23 cellular contexts compared by ENCODE assay signal in genomic region chr11:67689178-67689577, GRCh38. TPM values are rescaled to one million over a fixed set of nuclear protein-coding genes. Genes with fewer than 3 reads are reported as not detected.
DNase-seq lines count a peak whose midpoint lies in the region; ATAC-seq, FAIRE-seq and TF ChIP-seq lines count a peak whose summit lies in the region.
"Had no signal": no experiment of that assay in that cellular context is flagged by ENCODE, and none has a peak within 500 bp of the region (broad histone marks: within the 10 kb centered on the region; RNA-seq: fewer than 3 reads in every experiment).

No MANE protein-coding gene starts in this region.

- H3K79me2 ChIP-seq in K562 (ENCODE audit: control insufficient read depth, insufficient read depth, low read length), result no peaks in the 10 kb centered on the region

- no peaks in the 10 kb centered on the region for H4K20me1 ChIP-seq in K562 (replicated peaks; ENCODE audit: control insufficient read depth, insufficient read depth, low read length)

- peaks cover 11 to 12% of the 10 kb centered on the region in 2 experiments; a peak in 4 of 5 replicates for H3K27me3 ChIP-seq in K562 (ENCODE audit: control insufficient read depth in 2 of 2, insufficient read depth in 2 of 2, low read length in 2 of 2)

- H3K9ac ChIP-seq in K562 (ENCODE audit: insufficient read depth in 1 of 2, low read depth in 2 of 2, low read length in 2 of 2), result no peak overlapping the region

- no peak for TF ChIP-seq RAD21 in K562 (CRISPR knock-in tag; conservative IDR thresholded peaks at IDR 0.05 in 1 of 2, IDR thresholded peaks at IDR 0.05 in 1 of 2)

- DNase-seq in activated CD8-positive, alpha-beta T cell treated with anti-CD3 and anti-CD28 coated beads for 36 hours, result peak; percentile 16
- no peak for DNase-seq in activated CD8-positive, alpha-beta T cell treated with anti-CD3 and anti-CD28 coated beads, Interleukin-2, amount 10 ng/mL, durations not matched to agents 7 days and 5 days
- no peak for DNase-seq in stimulated activated naive CD8-positive, alpha-beta T cell treated with anti-CD3 and anti-CD28 coated beads, Interleukin-15, Interleukin-2, amounts not matched to agents 100 U/mL and 50 U/mL, for 24 hours
- no peak for DNase-seq in K562 (ENCODE audit: extremely low read depth in 1 of 4, low spot score in 3 of 4)
- no peak for DNase-seq in NCI-H1092 (lab: John Stamatoyannopoulos, UW)
- DNase-seq: AML-193; CD4-positive, alpha-beta T cell; GDM1; GOT3; H7; IMR-90 had no signal

- H3K27me3 Mint-ChIP-seq in activated CD8-positive, alpha-beta T cell treated with anti-CD3 and anti-CD28 coated beads for 36 hours, result peaks cover 14% of the 10 kb centered on the region
- H3K27me3 Mint-ChIP-seq in activated CD8-positive, alpha-beta T cell treated with anti-CD3 and anti-CD28 coated beads, Interleukin-2, amount 10 ng/mL, durations not matched to agents 7 days and 5 days (ENCODE audit: low read depth), result peaks cover 22% of the 10 kb centered on the region
- H3K27me3 Mint-ChIP-seq in stimulated activated naive CD8-positive, alpha-beta T cell treated with anti-CD3 and anti-CD28 coated beads, Interleukin-15, Interleukin-2, amounts not matched to agents 100 ng/mL and 50 ng/mL, for 24 hours, result peaks cover 16% of the 10 kb centered on the region

- no peaks in the 10 kb centered on the region; a peak in 1 of 5 replicates for H3K4me1 ChIP-seq in K562 (replicated peaks in 1 of 2; ENCODE audit: control insufficient read depth in 2 of 2, insufficient read depth in 2 of 2, low read length in 2 of 2)
- H3K4me1 ChIP-seq: A549 had no signal

- peak; percentile 53 for ATAC-seq in activated CD8-positive, alpha-beta T cell treated with anti-CD3 and anti-CD28 coated beads for 36 hours
- ATAC-seq in activated CD8-positive, alpha-beta T cell treated with anti-CD3 and anti-CD28 coated beads, Interleukin-2, amount 10 ng/mL, durations not matched to agents 7 days and 5 days, result no peak
- no peak for ATAC-seq in stimulated activated naive CD8-positive, alpha-beta T cell treated with anti-CD3 and anti-CD28 coated beads, Interleukin-15, Interleukin-2, amounts not matched to agents 100 U/mL and 50 U/mL, for 24 hours
- ATAC-seq in K562 (no peak), GM18870 (IDR thresholded peaks at IDR 0.05; ENCODE audit: unreplicated experiment) (no peak)
- ATAC-seq: A549 had no signal

- H3K27ac ChIP-seq in K562 (ENCODE audit: extremely low read depth, low read depth, low read length), result no peak overlapping the region
- H3K27ac ChIP-seq: 22Rv1, A549, C4-2B had no signal

- H3K36me3 ChIP-seq in K562 (ENCODE audit: control insufficient read depth, insufficient read depth, low read length), result no peaks in the 10 kb centered on the region

- no peak overlapping the region for H2AFZ ChIP-seq in K562 (ENCODE audit: low read depth, low read length)

- 0% methylated on average over 4 of the region's 4 CpGs for WGBS in K562 (ENCODE audit: insufficient coverage, low coverage, missing lambda C conversion rate)

- H3K27ac Mint-ChIP-seq in activated CD8-positive, alpha-beta T cell treated with anti-CD3 and anti-CD28 coated beads for 36 hours, result peak overlapping the region; percentile 3
- no peak overlapping the region for H3K27ac Mint-ChIP-seq in activated CD8-positive, alpha-beta T cell treated with anti-CD3 and anti-CD28 coated beads, Interleukin-2, amount 10 ng/mL, durations not matched to agents 7 days and 5 days
- H3K27ac Mint-ChIP-seq in stimulated activated naive CD8-positive, alpha-beta T cell treated with anti-CD3 and anti-CD28 coated beads, Interleukin-15, Interleukin-2, amounts not matched to agents 100 ng/mL and 50 ng/mL, for 24 hours, result peak overlapping the region; percentile 36
- H3K27ac Mint-ChIP-seq: CD4-positive, alpha-beta T cell had no signal

- H3K36me3 Mint-ChIP-seq in activated CD8-positive, alpha-beta T cell treated with anti-CD3 and anti-CD28 coated beads for 36 hours (ENCODE audit: low read depth), result no peaks in the 10 kb centered on the region
- no peaks in the 10 kb centered on the region for H3K36me3 Mint-ChIP-seq in activated CD8-positive, alpha-beta T cell treated with anti-CD3 and anti-CD28 coated beads, Interleukin-2, amount 10 ng/mL, durations not matched to agents 7 days and 5 days (ENCODE audit: low read depth)
- H3K36me3 Mint-ChIP-seq in stimulated activated naive CD8-positive, alpha-beta T cell treated with anti-CD3 and anti-CD28 coated beads, Interleukin-15, Interleukin-2, amounts not matched to agents 100 ng/mL and 50 ng/mL, for 24 hours (ENCODE audit: low read depth), result no peaks in the 10 kb centered on the region

- TF ChIP-seq POLR2A in K562 (conservative IDR thresholded peaks at IDR 0.05), result no peak

- no TSS peak for BruUV-seq in K562 (replicated peaks; lab: Mats Ljungman, UMichigan)

- no peak overlapping the region for H3K4me3 Mint-ChIP-seq in activated CD8-positive, alpha-beta T cell treated with anti-CD3 and anti-CD28 coated beads for 36 hours
- no peak overlapping the region for H3K4me3 Mint-ChIP-seq in activated CD8-positive, alpha-beta T cell treated with anti-CD3 and anti-CD28 coated beads, Interleukin-2, amount 10 ng/mL, durations not matched to agents 7 days and 5 days
- no peak overlapping the region for H3K4me3 Mint-ChIP-seq in stimulated activated naive CD8-positive, alpha-beta T cell treated with anti-CD3 and anti-CD28 coated beads, Interleukin-15, Interleukin-2, amounts not matched to agents 100 ng/mL and 50 ng/mL, for 24 hours
- H3K4me3 Mint-ChIP-seq: CD4-positive, alpha-beta T cell had no signal

- TF ChIP-seq CTCF in activated CD8-positive, alpha-beta T cell treated with anti-CD3 and anti-CD28 coated beads for 36 hours (IDR thresholded peaks at IDR 0.05), result no peak
- no peak for TF ChIP-seq CTCF in K562 (IDR thresholded peaks at IDR 0.05 in 2 of 3, conservative IDR thresholded peaks at IDR 0.05 in 1 of 3; ENCODE audit: insufficient read depth in 2 of 3, low read depth in 1 of 3, low read length in 3 of 3)

- H3K4me3 ChIP-seq in K562, result no peak overlapping the region
- H3K4me3 ChIP-seq: A549 had no signal

- FAIRE-seq in K562 (lab: Jason Lieb, UNC), result no peak
- FAIRE-seq: A549, D721Med, GM12892, GM18507 had no signal

- H3K9me1 ChIP-seq in K562 (ENCODE audit: control insufficient read depth, insufficient read depth, low read length), result no peaks in the 10 kb centered on the region

- CTCF ChIA-PET in activated CD8-positive, alpha-beta T cell treated with anti-CD3 and anti-CD28 coated beads for 36 hours (lab: Charles Lee), result no interaction called here
- CTCF ChIA-PET in activated CD8-positive, alpha-beta T cell treated with anti-CD3 and anti-CD28 coated beads, Interleukin-2, amount 10 ng/mL, durations not matched to agents 7 days and 5 days (lab: Charles Lee), result no interaction called here
- CTCF ChIA-PET in K562 (lab: Yijun Ruan, JAX; ENCODE audit: low intra/inter-chr PET ratio), result no interaction called here

- H3K9me3 ChIP-seq in K562 (replicated peaks; ENCODE audit: control insufficient read depth, insufficient read depth, low read depth, low read length), result no peaks in the 10 kb centered on the region
- H3K9me3 ChIP-seq: A549, Caco-2 had no signal

- TF ChIP-seq EP300 in K562 (IDR thresholded peaks at IDR 0.05; ENCODE audit: low read length), result no peak

- in situ Hi-C loops in K562 (cut with MboI), result no loop called here

- H3K4me1 Mint-ChIP-seq in activated CD8-positive, alpha-beta T cell treated with anti-CD3 and anti-CD28 coated beads for 36 hours (ENCODE audit: low read depth), result peaks cover 14% of the 10 kb centered on the region
- H3K4me1 Mint-ChIP-seq in activated CD8-positive, alpha-beta T cell treated with anti-CD3 and anti-CD28 coated beads, Interleukin-2, amount 10 ng/mL, durations not matched to agents 7 days and 5 days (ENCODE audit: low read depth), result peaks cover 11% of the 10 kb centered on the region
- peaks cover 3% of the 10 kb centered on the region for H3K4me1 Mint-ChIP-seq in stimulated activated naive CD8-positive, alpha-beta T cell treated with anti-CD3 and anti-CD28 coated beads, Interleukin-15, Interleukin-2, amounts not matched to agents 100 ng/mL and 50 ng/mL, for 24 hours (ENCODE audit: low read depth)

- POLR2A ChIA-PET in activated CD8-positive, alpha-beta T cell treated with anti-CD3 and anti-CD28 coated beads for 36 hours (lab: Charles Lee), result no interaction called here
- POLR2A ChIA-PET in activated CD8-positive, alpha-beta T cell treated with anti-CD3 and anti-CD28 coated beads, Interleukin-2, amount 10 ng/mL, durations not matched to agents 7 days and 5 days (lab: Charles Lee), result no interaction called here
- POLR2A ChIA-PET in K562 (lab: Yijun Ruan, JAX), result no interaction called here

- H3K9me3 Mint-ChIP-seq in activated CD8-positive, alpha-beta T cell treated with anti-CD3 and anti-CD28 coated beads for 36 hours, result no peaks in the 10 kb centered on the region
- no peaks in the 10 kb centered on the region for H3K9me3 Mint-ChIP-seq in activated CD8-positive, alpha-beta T cell treated with anti-CD3 and anti-CD28 coated beads, Interleukin-2, amount 10 ng/mL, durations not matched to agents 7 days and 5 days (ENCODE audit: insufficient read depth)
- H3K9me3 Mint-ChIP-seq in stimulated activated naive CD8-positive, alpha-beta T cell treated with anti-CD3 and anti-CD28 coated beads, Interleukin-15, Interleukin-2, amounts not matched to agents 100 ng/mL and 50 ng/mL, for 24 hours, result no peaks in the 10 kb centered on the region
- H3K9me3 Mint-ChIP-seq: CD4-positive, alpha-beta T cell had no signal

- H3K4me2 ChIP-seq in K562 (ENCODE audit: insufficient read depth, low read length), result no peak overlapping the region
- H3K4me2 ChIP-seq: A549 had no signal

- intact Hi-C loops in activated CD8-positive, alpha-beta T cell treated with anti-CD3 and anti-CD28 coated beads for 36 hours (cut with micrococcal nuclease), result no loop called here
- intact Hi-C loops in K562 (cut with micrococcal nuclease), result no loop called here

RNA-seq across cellular contexts. Expression of gene ALDH3B2, which starts 14.8 kb away (rescaled TPM):
- total RNA-seq in activated CD8-positive, alpha-beta T cell treated with anti-CD3 and anti-CD28 coated beads for 36 hours, result not detected
- not detected for total RNA-seq in activated CD8-positive, alpha-beta T cell treated with anti-CD3 and anti-CD28 coated beads, Interleukin-2, amount 10 ng/mL, durations not matched to agents 7 days and 5 days
- total RNA-seq in K562 (2011; cell fraction: chromatin; rRNA removed; ENCODE audit: low replicate concordance), result not detected in 2 replicates
- total RNA-seq in K562 (2011; cell fraction: nucleolus; rRNA removed), result not detected in 2 replicates
- total RNA-seq in K562 (2011; cell fraction: nucleoplasm; rRNA removed), result not detected in 2 replicates
- total RNA-seq in K562 (2014; rRNA removed), result not detected in 2 replicates
- not detected in 2 replicates for total RNA-seq in K562 (2014; rRNA removed; fragmentation: Illumina TruSeq; extraction: Trizol)
- not detected in 2 replicates for total RNA-seq in K562 (2015; rRNA removed; fragmentation: Illumina TruSeq; extraction: Trizol)
- total RNA-seq in K562 (2021), result not detected in 2 replicates
- polyA plus RNA-seq in K562 (2011; rRNA removed), result not detected in 2 replicates
- polyA plus RNA-seq in K562 (2011; cell fraction: cytosol; rRNA removed), result not detected in 2 replicates
- polyA plus RNA-seq in K562 (2011; cell fraction: nucleus; rRNA removed), result not detected in 2 replicates
- not detected in 2 replicates for polyA plus RNA-seq in K562 (2012)
- not detected in 2 replicates for polyA plus RNA-seq in K562 (2014; fragmentation: Illumina TruSeq; extraction: Trizol)
- not detected for polyA plus RNA-seq in K562 (2014; fragmentation: Nextera tagmentation; extraction: Ambion mirVana)
- polyA plus RNA-seq in K562 (2014; rRNA removed), result not detected in 2 replicates
- polyA minus RNA-seq in K562 (2011; rRNA and poly(A)+ RNA removed), result not detected in 2 replicates
- polyA minus RNA-seq in K562 (2011; cell fraction: cytosol; rRNA and poly(A)+ RNA removed), result not detected in 2 replicates
- not detected in 2 replicates for polyA minus RNA-seq in K562 (2011; cell fraction: nucleus; rRNA and poly(A)+ RNA removed)
- total RNA-seq: CD4-positive, alpha-beta T cell; H7; HT-29; IMR-90 had no signal
- polyA plus RNA-seq: A549, BJ, IMR-90 had no signal

RNA-seq across cellular contexts. Expression of gene ACY3, which starts 38.6 kb away (rescaled TPM):
- total RNA-seq in activated CD8-positive, alpha-beta T cell treated with anti-CD3 and anti-CD28 coated beads for 36 hours, result under 1 TPM; 0.31 to 0.61 TPM
- under 1 TPM; 0.61 to 0.73 TPM for total RNA-seq in activated CD8-positive, alpha-beta T cell treated with anti-CD3 and anti-CD28 coated beads, Interleukin-2, amount 10 ng/mL, durations not matched to agents 7 days and 5 days
- not detected in 2 replicates for total RNA-seq in K562 (2011; cell fraction: chromatin; rRNA removed; ENCODE audit: low replicate concordance)
- not detected in 2 replicates for total RNA-seq in K562 (2011; cell fraction: nucleolus; rRNA removed)
- total RNA-seq in K562 (2011; cell fraction: nucleoplasm; rRNA removed), result not detected in 2 replicates
- total RNA-seq in K562 (2014; rRNA removed) (not detected in 2 replicates), K562 (2014; rRNA removed; fragmentation: Illumina TruSeq; extraction: Trizol) (not detected in 2 replicates), K562 (2015; rRNA removed; fragmentation: Illumina TruSeq; extraction: Trizol) (not detected in 2 replicates), K562 (2021) (not detected in 2 replicates)
- polyA plus RNA-seq in K562 (2011; rRNA removed) (not detected in 2 replicates), K562 (2014; fragmentation: Illumina TruSeq; extraction: Trizol) (not detected in 2 replicates), K562 (2014; fragmentation: Nextera tagmentation; extraction: Ambion mirVana) (not detected), K562 (2014; rRNA removed) (not detected in 2 replicates)
- not detected in 2 replicates for polyA plus RNA-seq in K562 (2011; cell fraction: cytosol; rRNA removed)
- not detected in 2 replicates for polyA plus RNA-seq in K562 (2011; cell fraction: nucleus; rRNA removed)
- not detected in 2 replicates for polyA plus RNA-seq in K562 (2012)
- not detected in 2 replicates for polyA minus RNA-seq in K562 (2011; rRNA and poly(A)+ RNA removed)
- not detected in 2 replicates for polyA minus RNA-seq in K562 (2011; cell fraction: cytosol; rRNA and poly(A)+ RNA removed)
- polyA minus RNA-seq in K562 (2011; cell fraction: nucleus; rRNA and poly(A)+ RNA removed), result not detected in 2 replicates
- total RNA-seq: Daoy, H7, IMR-90 had no signal
- polyA plus RNA-seq: BJ, IMR-90 had no signal

RNA-seq across cellular contexts. Expression of gene TBX10, which starts 49.6 kb away (rescaled TPM):
- total RNA-seq in activated CD8-positive, alpha-beta T cell treated with anti-CD3 and anti-CD28 coated beads for 36 hours, result not detected
- not detected for total RNA-seq in activated CD8-positive, alpha-beta T cell treated with anti-CD3 and anti-CD28 coated beads, Interleukin-2, amount 10 ng/mL, durations not matched to agents 7 days and 5 days
- total RNA-seq in K562 (2011; cell fraction: chromatin; rRNA removed; ENCODE audit: low replicate concordance), result not detected in 2 replicates
- total RNA-seq in K562 (2011; cell fraction: nucleolus; rRNA removed), result not detected in 2 replicates
- not detected in 2 replicates for total RNA-seq in K562 (2011; cell fraction: nucleoplasm; rRNA removed)
- total RNA-seq in K562 (2014; rRNA removed) (not detected in 2 replicates), K562 (2014; rRNA removed; fragmentation: Illumina TruSeq; extraction: Trizol) (not detected in 2 replicates), K562 (2015; rRNA removed; fragmentation: Illumina TruSeq; extraction: Trizol) (not detected in 2 replicates), K562 (2021) (not detected in 2 replicates)
- polyA plus RNA-seq in K562 (2011; rRNA removed) (not detected in 2 replicates), K562 (2014; fragmentation: Illumina TruSeq; extraction: Trizol) (not detected in 2 replicates), K562 (2014; fragmentation: Nextera tagmentation; extraction: Ambion mirVana) (not detected), K562 (2014; rRNA removed) (not detected in 2 replicates)
- polyA plus RNA-seq in K562 (2011; cell fraction: cytosol; rRNA removed), result not detected in 2 replicates
- polyA plus RNA-seq in K562 (2011; cell fraction: nucleus; rRNA removed), result not detected in 2 replicates
- polyA plus RNA-seq in K562 (2012), result 0.14 and 0.18 TPM in 2 replicates
- polyA minus RNA-seq in K562 (2011; rRNA and poly(A)+ RNA removed), result not detected in 2 replicates
- not detected in 2 replicates for polyA minus RNA-seq in K562 (2011; cell fraction: cytosol; rRNA and poly(A)+ RNA removed)
- polyA minus RNA-seq in K562 (2011; cell fraction: nucleus; rRNA and poly(A)+ RNA removed), result not detected in 2 replicates
- total RNA-seq: Caco-2; CD4-positive, alpha-beta T cell; Daoy; H7; IMR-90 had no signal
- polyA plus RNA-seq: A549, BJ, IMR-90 had no signal

RNA-seq across cellular contexts. Expression of gene NUDT8, which starts 59.4 kb away (rescaled TPM):
- total RNA-seq in activated CD8-positive, alpha-beta T cell treated with anti-CD3 and anti-CD28 coated beads for 36 hours, result 10 to 100 TPM; 35.5 to 39.5 TPM
- total RNA-seq in activated CD8-positive, alpha-beta T cell treated with anti-CD3 and anti-CD28 coated beads, Interleukin-2, amount 10 ng/mL, durations not matched to agents 7 days and 5 days, result 10 to 100 TPM; 18.6 to 20.1 TPM
- 2.8 and 15.1 TPM in 2 replicates for total RNA-seq in K562 (2011; cell fraction: chromatin; rRNA removed; ENCODE audit: low replicate concordance)
- 22.0 and 23.0 TPM in 2 replicates for total RNA-seq in K562 (2011; cell fraction: nucleolus; rRNA removed)
- total RNA-seq in K562 (2011; cell fraction: nucleoplasm; rRNA removed), result 9.8 and 13.5 TPM in 2 replicates
- total RNA-seq in K562 (2014; rRNA removed) (23.8 and 36.3 TPM in 2 replicates), K562 (2014; rRNA removed; fragmentation: Illumina TruSeq; extraction: Trizol) (1.5 and 2.0 TPM in 2 replicates), K562 (2015; rRNA removed; fragmentation: Illumina TruSeq; extraction: Trizol) (6.2 and 6.6 TPM in 2 replicates), K562 (2021) (26.7 and 27.8 TPM in 2 replicates)
- polyA plus RNA-seq in K562 (2011; rRNA removed) (4.3 and 6.2 TPM in 2 replicates), K562 (2014; fragmentation: Illumina TruSeq; extraction: Trizol) (5.0 and 14.0 TPM in 2 replicates), K562 (2014; fragmentation: Nextera tagmentation; extraction: Ambion mirVana) (under 1 TPM; 0.23 to 0.85 TPM), K562 (2014; rRNA removed) (21.7 and 27.2 TPM in 2 replicates)
- polyA plus RNA-seq in K562 (2011; cell fraction: cytosol; rRNA removed), result 11.0 and 34.8 TPM in 2 replicates
- 27.2 and 46.8 TPM in 2 replicates for polyA plus RNA-seq in K562 (2011; cell fraction: nucleus; rRNA removed)
- 20.9 and 25.8 TPM in 2 replicates for polyA plus RNA-seq in K562 (2012)
- 0.72 and 1.2 TPM in 2 replicates for polyA minus RNA-seq in K562 (2011; rRNA and poly(A)+ RNA removed)
- polyA minus RNA-seq in K562 (2011; cell fraction: cytosol; rRNA and poly(A)+ RNA removed), result 5.7 and 7.1 TPM in 2 replicates
- polyA minus RNA-seq in K562 (2011; cell fraction: nucleus; rRNA and poly(A)+ RNA removed), result 11.9 and 15.1 TPM in 2 replicates
